ENCODE assay signal across 8 cellular contexts in the genomic region with DNA sequence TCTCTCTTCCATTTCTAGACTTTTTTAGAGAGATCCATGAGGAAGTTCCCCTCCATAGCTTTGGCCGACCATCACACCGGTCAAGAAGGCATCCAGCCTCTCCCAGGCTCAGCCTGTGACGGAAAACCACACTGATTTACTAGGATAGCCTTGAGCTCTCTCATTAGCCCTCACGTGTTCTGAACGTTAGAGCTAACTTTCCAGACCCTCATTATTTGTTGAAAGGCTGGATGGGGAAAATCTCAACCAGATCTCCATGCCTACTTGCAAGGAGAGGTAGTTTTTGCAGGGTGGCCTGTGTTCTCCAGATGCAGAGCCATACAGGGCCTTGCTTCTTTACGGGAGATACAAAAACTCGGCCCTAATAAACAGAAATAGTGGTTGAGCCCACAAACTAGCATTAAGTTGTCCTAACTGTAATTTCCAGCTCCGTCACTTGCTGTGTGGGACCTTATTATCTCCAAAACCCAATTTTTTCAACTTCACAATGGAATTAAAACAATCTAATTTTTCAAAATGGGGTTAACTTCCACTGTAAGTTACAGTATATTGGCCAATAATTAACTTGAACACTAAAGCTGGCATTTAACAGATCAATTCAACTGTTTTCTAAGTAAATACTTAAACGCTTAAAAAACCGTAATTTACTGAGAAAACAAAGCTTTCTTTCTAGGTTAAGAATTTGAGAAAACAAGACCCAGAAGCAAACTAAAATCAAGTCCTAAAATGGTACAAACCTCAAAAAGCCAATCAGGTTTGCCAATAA.
DNase-seq lines count a peak whose midpoint lies in the region; ATAC-seq and TF ChIP-seq lines count a peak whose summit lies in the region.

No MANE protein-coding gene starts in this region.

- H3K27me3 ChIP-seq in SK-N-SH (ENCODE audit: insufficient read depth) = no peaks in the 10 kb centered on the region
- no peaks in the 10 kb centered on the region for H3K27me3 ChIP-seq in PC-3 (ENCODE audit: low read length)
- H3K27me3 ChIP-seq in subcutaneous abdominal adipose tissue (ENCODE audit: control insufficient read depth in 5 of 5, insufficient read depth in 4 of 5, low read length in 5 of 5) = no peaks in the 10 kb centered on the region

- POLR2A ChIA-PET in SK-N-SH (lab: Yijun Ruan, JAX) = no interaction called here
- POLR2A ChIA-PET in PC-3 (lab: Charles Lee; ENCODE audit: unreplicated experiment) = interaction anchor here (0.6 to 0.7 kb wide), 5 partner anchors 23 to 1067 kb away, joined by 3 to 11 read pairs (median 4); no protein-coding TSS in a partner anchor

- ATAC-seq in SK-N-SH treated with all-trans-retinoic acid at 6 μM for 48 hours (no peak), PC-3 (no peak), HG02759 (IDR thresholded peaks at IDR 0.05; ENCODE audit: unreplicated experiment) (no peak)

- WGBS in SK-N-SH (ENCODE audit: low lambda C conversion rate) = 57% methylated on average over 10 of the region's 10 CpGs

- H3F3A ChIP-seq in SK-N-SH (replicated peaks; ENCODE audit: insufficient read depth) = peaks cover 9% of the 10 kb centered on the region
- H3F3A ChIP-seq in PC-3 (ENCODE audit: low read length, unreplicated experiment) = no peaks in the 10 kb centered on the region

- H4K20me1 ChIP-seq in SK-N-SH (ENCODE audit: insufficient read depth) = no peaks in the 10 kb centered on the region
- no peaks in the 10 kb centered on the region for H4K20me1 ChIP-seq in PC-3 (ENCODE audit: low read length)

- H3K4me1 ChIP-seq in SK-N-SH (ENCODE audit: control insufficient read depth in 1 of 2, insufficient read depth in 2 of 2, low read depth in 1 of 2, low read length in 1 of 2) (no peaks in the 10 kb centered on the region; a peak in 2 of 4 replicates), PC-3 (ENCODE audit: insufficient read depth, low read length) (peaks cover 16% of the 10 kb centered on the region), subcutaneous abdominal adipose tissue (ENCODE audit: control insufficient read depth in 5 of 5, insufficient read depth in 5 of 5, low read length in 5 of 5) (peaks cover 1 to 19% (median 17%) of the 10 kb centered on the region in 5 donors)

- no peak for TF ChIP-seq RAD21 in SK-N-SH (IDR thresholded peaks at IDR 0.05; ENCODE audit: low read length)

- H3K27ac ChIP-seq in SK-N-SH (ENCODE audit: low read depth in 2 of 2, low read length in 1 of 2) (peak overlapping the region in 1 of 2 experiments; percentile 60; a peak in 2 of 4 replicates), PC-3 (ENCODE audit: low read length) (no peak overlapping the region), subcutaneous abdominal adipose tissue (ENCODE audit: low read depth, low read length) (peak overlapping the region; percentile 94)

- H3K36me3 ChIP-seq in SK-N-SH (replicated peaks in 1 of 2; ENCODE audit: control insufficient read depth in 1 of 2, insufficient read depth in 2 of 2, low read length in 1 of 2) (no peaks in the 10 kb centered on the region), PC-3 (ENCODE audit: low read depth, low read length) (no peaks in the 10 kb centered on the region), subcutaneous abdominal adipose tissue (ENCODE audit: control insufficient read depth in 5 of 5, insufficient read depth in 5 of 5, low read length in 5 of 5) (no peaks in the 10 kb centered on the region)

- no peaks in the 10 kb centered on the region for H3K9me2 ChIP-seq in SK-N-SH
- no peaks in the 10 kb centered on the region for H3K9me2 ChIP-seq in PC-3 (replicated peaks; ENCODE audit: low read length)

- H3K4me3 ChIP-seq in SK-N-SH (ENCODE audit: low read depth in 2 of 2, low read length in 1 of 2) (no peak overlapping the region), PC-3 (ENCODE audit: low read length) (peak overlapping the region; percentile 34; the same call in 1 of the 2 replicates), fibroblast of the aortic adventitia (ENCODE audit: low read depth, low read length) (peak overlapping the region; percentile 3), subcutaneous abdominal adipose tissue (ENCODE audit: low read depth in 1 of 5, low read length in 5 of 5) (peak overlapping the region in 4 of 5 donors; percentile 24 to 82 (median 41))

- H3K9ac ChIP-seq in SK-N-SH = no peak overlapping the region
- no peak overlapping the region for H3K9ac ChIP-seq in PC-3 (ENCODE audit: low read length)
- no peak overlapping the region for H3K9ac ChIP-seq in subcutaneous abdominal adipose tissue (ENCODE audit: low read length in 5 of 5)

- TSS peak; percentile 81 for BruUV-seq in PC-3 (replicated peaks; lab: Mats Ljungman, UMichigan)

- intact Hi-C loops in PC-3 (cut with micrococcal nuclease) = loop anchor here (1.0 to 5.0 kb wide), 3 partner anchors 66 to 356 kb away; a partner anchor contains a TSS

- TF ChIP-seq EP300 in SK-N-SH (IDR thresholded peaks at IDR 0.05; ENCODE audit: borderline replicate concordance in 1 of 2, low read depth in 1 of 2, low read length in 1 of 2) = no peak

- H3K9me3 ChIP-seq in SK-N-SH (no peaks in the 10 kb centered on the region), PC-3 (ENCODE audit: low read length) (no peaks in the 10 kb centered on the region), subcutaneous abdominal adipose tissue (ENCODE audit: control insufficient read depth in 5 of 5, low read length in 5 of 5) (peaks cover 0 to 5% (median 0%) of the 10 kb centered on the region in 5 donors)

- no peak for DNase-seq in SK-N-SH
- no peak for DNase-seq in PC-3
- DNase-seq in fibroblast of the aortic adventitia (ENCODE audit: low read depth) = no peak
- DNase-seq in activated CD4-positive, alpha-beta T cell treated with anti-CD3 and anti-CD28 coated beads for 4 hours = no peak
- no peak for DNase-seq in SHP77 (lab: John Stamatoyannopoulos, UW)

- H2AFZ ChIP-seq in SK-N-SH (ENCODE audit: low read depth) (peak overlapping the region; percentile 68), PC-3 (ENCODE audit: low read length) (peak overlapping the region; percentile 92)

- peak overlapping the region; percentile 44 for H3K4me2 ChIP-seq in SK-N-SH
- peak overlapping the region; percentile 56 for H3K4me2 ChIP-seq in PC-3 (ENCODE audit: low read length)

- CTCF ChIA-PET in SK-N-SH (lab: Yijun Ruan, JAX) (interaction anchor here (0.8 to 1.1 kb wide), 2 partner anchors 51 to 357 kb away, joined by 3 read pairs; a partner anchor contains a TSS), PC-3 (lab: Charles Lee) (no interaction called here)

- TF ChIP-seq CTCF in SK-N-SH (IDR thresholded peaks at IDR 0.05) (no peak), PC-3 (conservative IDR thresholded peaks at IDR 0.05; ENCODE audit: low read depth, low read length) (no peak), fibroblast of the aortic adventitia (IDR thresholded peaks at IDR 0.05; ENCODE audit: insufficient read depth, low read length) (no peak)

- H3K79me2 ChIP-seq in SK-N-SH (ENCODE audit: insufficient read depth) = peaks cover 5% of the 10 kb centered on the region; the same call in 1 of the 2 replicates
- H3K79me2 ChIP-seq in PC-3 (ENCODE audit: low read length) = peaks cover 9% of the 10 kb centered on the region

TF ChIP-seq in SK-N-SH, 30 proteins besides CTCF, POLR2A, EP300 and RAD21 (continues in another document):
- TF ChIP-seq ELF1 (IDR thresholded peaks at IDR 0.05) = no peak
- TF ChIP-seq RFX5 (IDR thresholded peaks at IDR 0.05; ENCODE audit: low read length) = no peak
- no peak for TF ChIP-seq FOSL2 (IDR thresholded peaks at IDR 0.05; ENCODE audit: borderline replicate concordance, low read depth)
- no peak for TF ChIP-seq FOXJ3 (CRISPR knock-in tag; IDR thresholded peaks at IDR 0.05)

TF ChIP-seq in SK-N-SH treated with all-trans-retinoic acid at 6 μM for 48 hours, 23 proteins besides CTCF, POLR2A, EP300 and RAD21 (continues in another document):
- TF ChIP-seq ZNF70 (CRISPR knock-in tag; IDR thresholded peaks at IDR 0.05) = no peak
- TF ChIP-seq, protein P1, sequence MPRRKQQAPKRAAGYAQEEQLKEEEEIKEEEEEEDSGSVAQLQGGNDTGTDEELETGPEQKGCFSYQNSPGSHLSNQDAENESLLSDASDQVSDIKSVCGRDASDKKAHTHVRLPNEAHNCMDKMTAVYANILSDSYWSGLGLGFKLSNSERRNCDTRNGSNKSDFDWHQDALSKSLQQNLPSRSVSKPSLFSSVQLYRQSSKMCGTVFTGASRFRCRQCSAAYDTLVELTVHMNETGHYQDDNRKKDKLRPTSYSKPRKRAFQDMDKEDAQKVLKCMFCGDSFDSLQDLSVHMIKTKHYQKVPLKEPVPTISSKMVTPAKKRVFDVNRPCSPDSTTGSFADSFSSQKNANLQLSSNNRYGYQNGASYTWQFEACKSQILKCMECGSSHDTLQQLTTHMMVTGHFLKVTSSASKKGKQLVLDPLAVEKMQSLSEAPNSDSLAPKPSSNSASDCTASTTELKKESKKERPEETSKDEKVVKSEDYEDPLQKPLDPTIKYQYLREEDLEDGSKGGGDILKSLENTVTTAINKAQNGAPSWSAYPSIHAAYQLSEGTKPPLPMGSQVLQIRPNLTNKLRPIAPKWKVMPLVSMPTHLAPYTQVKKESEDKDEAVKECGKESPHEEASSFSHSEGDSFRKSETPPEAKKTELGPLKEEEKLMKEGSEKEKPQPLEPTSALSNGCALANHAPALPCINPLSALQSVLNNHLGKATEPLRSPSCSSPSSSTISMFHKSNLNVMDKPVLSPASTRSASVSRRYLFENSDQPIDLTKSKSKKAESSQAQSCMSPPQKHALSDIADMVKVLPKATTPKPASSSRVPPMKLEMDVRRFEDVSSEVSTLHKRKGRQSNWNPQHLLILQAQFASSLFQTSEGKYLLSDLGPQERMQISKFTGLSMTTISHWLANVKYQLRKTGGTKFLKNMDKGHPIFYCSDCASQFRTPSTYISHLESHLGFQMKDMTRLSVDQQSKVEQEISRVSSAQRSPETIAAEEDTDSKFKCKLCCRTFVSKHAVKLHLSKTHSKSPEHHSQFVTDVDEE (CRISPR knock-in tag; IDR thresholded peaks at IDR 0.05) = no peak
- TF ChIP-seq, protein P2, sequence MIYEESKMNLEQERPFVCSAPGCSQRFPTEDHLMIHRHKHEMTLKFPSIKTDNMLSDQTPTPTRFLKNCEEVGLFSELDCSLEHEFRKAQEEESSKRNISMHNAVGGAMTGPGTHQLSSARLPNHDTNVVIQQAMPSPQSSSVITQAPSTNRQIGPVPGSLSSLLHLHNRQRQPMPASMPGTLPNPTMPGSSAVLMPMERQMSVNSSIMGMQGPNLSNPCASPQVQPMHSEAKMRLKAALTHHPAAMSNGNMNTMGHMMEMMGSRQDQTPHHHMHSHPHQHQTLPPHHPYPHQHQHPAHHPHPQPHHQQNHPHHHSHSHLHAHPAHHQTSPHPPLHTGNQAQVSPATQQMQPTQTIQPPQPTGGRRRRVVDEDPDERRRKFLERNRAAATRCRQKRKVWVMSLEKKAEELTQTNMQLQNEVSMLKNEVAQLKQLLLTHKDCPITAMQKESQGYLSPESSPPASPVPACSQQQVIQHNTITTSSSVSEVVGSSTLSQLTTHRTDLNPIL (CRISPR knock-in tag; IDR thresholded peaks at IDR 0.05; ENCODE audit: low read depth) = no peak
- no peak for TF ChIP-seq ISL1 (CRISPR knock-in tag; IDR thresholded peaks at IDR 0.05)
- TF ChIP-seq OSR1 (CRISPR knock-in tag; IDR thresholded peaks at IDR 0.05) = no peak
- TF ChIP-seq ZFP30 (CRISPR knock-in tag; IDR thresholded peaks at IDR 0.05) = no peak
- no peak for TF ChIP-seq RARB (CRISPR knock-in tag; IDR thresholded peaks at IDR 0.05)

Comparison
In these comparisons a context has a peak if more than half of its experiments do, and no peak if none do; other contexts are left out.
1. H3K4me3 ChIP-seq: peak in PC-3 (single experiment), fibroblast of the aortic adventitia (single experiment) and subcutaneous abdominal adipose tissue (4 of 5); none in SK-N-SH (0 of 2).